Comparison of ENCODE assay signal across 12 cellular contexts in the genomic region with DNA sequence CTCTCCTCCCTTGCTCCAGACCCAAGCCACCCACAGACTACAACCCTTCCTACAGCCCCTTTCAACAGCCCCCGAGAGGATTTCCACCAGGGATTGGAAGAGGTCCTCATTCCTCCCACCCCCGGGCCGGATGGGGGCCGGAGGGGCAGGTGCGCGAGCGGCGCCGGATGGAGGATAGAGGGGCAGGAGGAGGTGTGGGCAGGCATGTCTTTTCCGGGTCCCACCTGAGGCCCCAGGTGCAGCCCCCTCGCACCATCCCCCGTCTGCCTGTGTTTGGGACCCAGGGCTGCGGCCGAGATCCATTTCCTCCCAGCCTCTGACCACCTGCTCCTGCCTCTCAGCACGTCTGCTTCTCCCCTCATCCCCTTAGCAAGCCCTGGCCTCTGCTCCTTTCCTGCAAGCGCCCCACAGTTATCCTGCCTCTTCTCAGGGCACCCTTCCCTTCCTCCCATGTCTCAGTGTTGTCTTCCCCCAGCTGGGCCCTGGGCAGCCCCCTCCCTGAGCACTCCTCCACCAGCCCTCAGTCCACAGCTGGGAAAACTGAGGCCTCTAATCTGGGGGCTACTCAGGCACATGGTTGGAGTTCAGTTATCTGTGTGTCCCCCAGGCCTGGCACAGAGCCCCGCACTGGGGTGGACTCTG. TPM values are rescaled to one million over a fixed set of nuclear protein-coding genes. Genes with fewer than 3 reads are reported as not detected.
DNase-seq lines count a peak whose midpoint lies in the region; ATAC-seq and TF ChIP-seq lines count a peak whose summit lies in the region.
"Had no signal": no experiment of that assay in that cellular context is flagged by ENCODE, and none has a peak within 500 bp of the region (broad histone marks: within the 10 kb centered on the region; RNA-seq: fewer than 3 reads in every experiment).

No MANE protein-coding gene starts in this region.

- no peak overlapping the region for H3K9ac ChIP-seq in HUES48 (ENCODE audit: low read depth, low read length)
- no peak overlapping the region for H3K9ac ChIP-seq in trophoblast cell (ENCODE audit: low read length)

- peak overlapping the region; percentile 75 for H3K4ac ChIP-seq in trophoblast cell (ENCODE audit: low read depth, low read length)

- H3K79me1 ChIP-seq in trophoblast cell (ENCODE audit: low read length), result peaks cover 47% of the 10 kb centered on the region

- no peaks in the 10 kb centered on the region for H3K36me3 Mint-ChIP-seq in T-helper 1 cell treated with Interleukin-12 subunit alpha and Interleukin-12 subunit beta and Interleukin-4 antibody, amounts not matched to agents 30 μg/mL and 1 μg/mL, for 36 hours (ENCODE audit: low read depth)
- no peaks in the 10 kb centered on the region for H3K36me3 Mint-ChIP-seq in chondrocyte (ENCODE audit: low read depth)

- no peaks in the 10 kb centered on the region for H3K9me3 Mint-ChIP-seq in T-helper 1 cell treated with Interleukin-12 subunit alpha and Interleukin-12 subunit beta and Interleukin-4 antibody, amounts not matched to agents 30 μg/mL and 1 μg/mL, for 36 hours
- H3K9me3 Mint-ChIP-seq in chondrocyte (ENCODE audit: low read depth), result no peaks in the 10 kb centered on the region

- peak overlapping the region; percentile 8 for H4K8ac ChIP-seq in trophoblast cell (ENCODE audit: low read depth, low read length)

- no peak overlapping the region for H3K4me3 Mint-ChIP-seq in T-helper 1 cell treated with Interleukin-12 subunit alpha and Interleukin-12 subunit beta and Interleukin-4 antibody, amounts not matched to agents 30 μg/mL and 1 μg/mL, for 36 hours
- no peak overlapping the region for H3K4me3 Mint-ChIP-seq in chondrocyte (ENCODE audit: unreplicated experiment)

- H3K9me3 ChIP-seq in HUES48 (ENCODE audit: control insufficient read depth, insufficient read depth, low read length) (no peaks in the 10 kb centered on the region), trophoblast cell (ENCODE audit: insufficient read depth, low read depth, low read length) (no peaks in the 10 kb centered on the region), MG63 (peaks cover under 1% of the 10 kb centered on the region; the same call in 1 of the 2 replicates)

- peak overlapping the region; percentile 56 for H3K18ac ChIP-seq in trophoblast cell (ENCODE audit: low read length)

- H3K23ac ChIP-seq in trophoblast cell (ENCODE audit: low read length), result no peak overlapping the region

- WGBS in trophoblast cell (ENCODE audit: extremely low coverage, insufficient coverage, insufficient read length), result no CpG with 5 or more reads among the region's 17 CpGs

- H3K4me2 ChIP-seq in trophoblast cell (ENCODE audit: low read length), result no peak overlapping the region

- peaks cover 16% of the 10 kb centered on the region for H3K27me3 Mint-ChIP-seq in T-helper 1 cell treated with Interleukin-12 subunit alpha and Interleukin-12 subunit beta and Interleukin-4 antibody, amounts not matched to agents 30 μg/mL and 1 μg/mL, for 36 hours (ENCODE audit: low read depth)
- H3K27me3 Mint-ChIP-seq in chondrocyte (ENCODE audit: low read depth), result no peaks in the 10 kb centered on the region

- peak overlapping the region; percentile 86 for H3K14ac ChIP-seq in trophoblast cell (ENCODE audit: low read length)

- no peak for DNase-seq in T-helper 1 cell
- DNase-seq in chondrocyte (ENCODE audit: low spot score), result peak; percentile 82
- DNase-seq in trophoblast cell, result no peak
- no peak for DNase-seq in MG63
- DNase-seq: activated T-cell treated with anti-CD3 and anti-CD28 coated beads, Interleukin-2, amount 50 U/mL, for 1 hour; NCI-H1092; NCI-H345 had no signal

- H3K27ac ChIP-seq in HUES48 (ENCODE audit: low read depth, low read length), result peak overlapping the region; percentile 3
- peak overlapping the region; percentile 36 for H3K27ac ChIP-seq in trophoblast cell (ENCODE audit: low read depth, low read length)
- H3K27ac ChIP-seq: PC-9 had no signal

- peak overlapping the region; percentile 89 for H2BK120ac ChIP-seq in trophoblast cell (ENCODE audit: insufficient read depth, low read length, poor library complexity)

- H4K91ac ChIP-seq in trophoblast cell (ENCODE audit: low read depth, low read length), result peak overlapping the region; percentile 94

- peak overlapping the region; percentile 81 for H2BK5ac ChIP-seq in trophoblast cell (ENCODE audit: low read depth, low read length, poor library complexity)

- no peak overlapping the region for H4K12ac ChIP-seq in trophoblast cell (ENCODE audit: low read depth, low read length)

- H3K27me3 ChIP-seq in HUES48 (ENCODE audit: control insufficient read depth, insufficient read depth, low read length) (no peaks in the 10 kb centered on the region), trophoblast cell (ENCODE audit: insufficient read depth, low read length) (no peaks in the 10 kb centered on the region), MG63 (no peaks in the 10 kb centered on the region)

- H3K4me1 ChIP-seq in HUES48 (ENCODE audit: control insufficient read depth, insufficient read depth, low read length), result peaks cover 48% of the 10 kb centered on the region
- peaks cover 38 to 39% of the 10 kb centered on the region in 2 experiments for H3K4me1 ChIP-seq in trophoblast cell (ENCODE audit: control insufficient read depth in 1 of 2, insufficient read depth in 2 of 2, low read length in 2 of 2)

- peaks cover 34% of the 10 kb centered on the region for H3K4me1 Mint-ChIP-seq in T-helper 1 cell treated with Interleukin-12 subunit alpha and Interleukin-12 subunit beta and Interleukin-4 antibody, amounts not matched to agents 30 μg/mL and 1 μg/mL, for 36 hours (ENCODE audit: low read depth)
- peaks cover 44% of the 10 kb centered on the region for H3K4me1 Mint-ChIP-seq in chondrocyte (ENCODE audit: low read depth)

- H2AFZ ChIP-seq in trophoblast cell (ENCODE audit: insufficient read depth, low read length, poor library complexity), result peak overlapping the region; percentile 35
- H2AFZ ChIP-seq: PC-9 had no signal

- H3K4me3 ChIP-seq in HUES48 (ENCODE audit: low read depth, low read length) (no peak overlapping the region), trophoblast cell (ENCODE audit: low read depth, low read length) (no peak overlapping the region), MG63 (no peak overlapping the region)
- H3K4me3 ChIP-seq: PC-9 had no signal

- H3K36me3 ChIP-seq in HUES48 (ENCODE audit: control insufficient read depth, insufficient read depth, low read length), result no peaks in the 10 kb centered on the region
- no peaks in the 10 kb centered on the region for H3K36me3 ChIP-seq in trophoblast cell (ENCODE audit: control insufficient read depth in 1 of 2, insufficient read depth in 2 of 2, low read length in 2 of 2)
- H3K36me3 ChIP-seq in MG63, result no peaks in the 10 kb centered on the region

- H3K79me2 ChIP-seq in trophoblast cell (ENCODE audit: control insufficient read depth, insufficient read depth, low read length, poor library complexity), result peaks cover 19% of the 10 kb centered on the region

- peak overlapping the region; percentile 70 for H3K27ac Mint-ChIP-seq in T-helper 1 cell treated with Interleukin-12 subunit alpha and Interleukin-12 subunit beta and Interleukin-4 antibody, amounts not matched to agents 30 μg/mL and 1 μg/mL, for 36 hours
- no peak overlapping the region for H3K27ac Mint-ChIP-seq in chondrocyte (ENCODE audit: unreplicated experiment)

- peak overlapping the region; percentile 97 for H2BK12ac ChIP-seq in trophoblast cell (ENCODE audit: low read length)

- ATAC-seq in GM19452 (IDR thresholded peaks at IDR 0.05; ENCODE audit: unreplicated experiment), result no peak
- ATAC-seq in GM19035 (IDR thresholded peaks at IDR 0.05; ENCODE audit: unreplicated experiment), result no peak

- no peak for TF ChIP-seq CTCF in chondrocyte (IDR thresholded peaks at IDR 0.05)

- H2AK5ac ChIP-seq in trophoblast cell (ENCODE audit: low read length), result peak overlapping the region; percentile 99

RNA-seq across cellular contexts. Expression of a gene that starts 19.3 kb away (rescaled TPM):
- 3.6 to 6.9 TPM (median 4.7 TPM) in 3 replicates for total RNA-seq in chondrocyte
- 1.8 TPM in 2 replicates for polyA plus RNA-seq in trophoblast cell (2013)
- 7.9 and 13.6 TPM in 2 replicates for total RNA-seq in MG63 (2014; rRNA removed; shearing (Covaris generic); ENCODE audit: low replicate concordance)
